ENCODE assay signal across 3 cellular contexts in the genomic region with DNA sequence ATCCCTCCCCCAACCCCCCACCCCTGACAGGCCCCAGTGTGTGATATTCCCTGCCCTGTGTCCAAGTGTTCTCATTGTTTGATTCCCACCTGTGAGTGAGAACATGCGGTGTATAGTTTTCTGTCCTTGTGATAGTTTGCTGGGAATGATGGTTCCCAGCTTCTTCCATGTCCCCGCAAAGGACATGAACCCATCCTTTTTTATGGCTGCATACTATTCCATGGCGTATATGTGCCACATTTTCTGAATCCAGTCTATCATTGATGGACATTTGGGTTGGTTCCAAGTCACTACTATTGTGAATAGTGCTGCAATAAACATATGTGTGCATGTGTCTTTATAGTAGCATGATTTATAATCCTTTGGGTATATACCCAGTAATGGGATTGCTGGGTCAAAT. TPM values are rescaled to one million over a fixed set of nuclear protein-coding genes. Genes with fewer than 3 reads are reported as not detected.
"Had no signal": no experiment of that assay in that cellular context is flagged by ENCODE, and none has a peak within 500 bp of the region (broad histone marks: within the 10 kb centered on the region; RNA-seq: fewer than 3 reads in every experiment).

No MANE protein-coding gene starts in this region.

RNA-seq across cellular contexts. Expression of a gene that starts 29.9 kb away (rescaled TPM):
- total RNA-seq: LHCN-M2, MCF 10A, NCI-H460 had no signal
